In genomic region chr12:113230315-113231274, GRCh38 we compare ENCODE assay signal across 9 cellular contexts. TPM values are rescaled to one million over a fixed set of nuclear protein-coding genes. Genes with fewer than 3 reads are reported as not detected.
DNase-seq lines count a peak whose midpoint lies in the region; ATAC-seq, FAIRE-seq and TF ChIP-seq lines count a peak whose summit lies in the region.
"Had no signal": no experiment of that assay in that cellular context is flagged by ENCODE, and none has a peak within 500 bp of the region (broad histone marks: within the 10 kb centered on the region; RNA-seq: fewer than 3 reads in every experiment).

No MANE protein-coding gene starts in this region.

- intact Hi-C loops in ascending aorta (cut with DNase I) (no loop called here), sigmoid colon (cut with DNase I) (no loop called here)

- ATAC-seq in HG03159 (IDR thresholded peaks at IDR 0.05; ENCODE audit: unreplicated experiment) (peak; percentile 18), GM18519 (IDR thresholded peaks at IDR 0.05; ENCODE audit: low FRiP score, unreplicated experiment) (no peak)

- TF ChIP-seq EP300 in sigmoid colon (IDR thresholded peaks at IDR 0.05), result no peak

- H3K4me3 ChIP-seq in ascending aorta (no peak overlapping the region), sigmoid colon (no peak overlapping the region)

- peaks cover 20 to 37% of the 10 kb centered on the region in 2 donors for H3K36me3 ChIP-seq in ascending aorta
- peaks cover 26 to 86% (median 44%) of the 10 kb centered on the region in 4 donors for H3K36me3 ChIP-seq in sigmoid colon

- H3K4me1 ChIP-seq in ascending aorta, result peaks cover 48 to 73% of the 10 kb centered on the region in 2 donors
- peaks cover 0 to 34% (median 5%) of the 10 kb centered on the region in 4 donors for H3K4me1 ChIP-seq in sigmoid colon

- H3K27me3 ChIP-seq in ascending aorta (no peaks in the 10 kb centered on the region), sigmoid colon (no peaks in the 10 kb centered on the region)

- TF ChIP-seq POLR2A in sigmoid colon (IDR thresholded peaks at IDR 0.05), result no peak

- no peak for TF ChIP-seq CTCF in ascending aorta (IDR thresholded peaks at IDR 0.05)
- no peak for TF ChIP-seq CTCF in sigmoid colon (IDR thresholded peaks at IDR 0.05)
- TF ChIP-seq CTCF in D721Med (IDR thresholded peaks at IDR 0.05; ENCODE audit: insufficient read depth, missing control alignments), result no peak

- H3K9me3 ChIP-seq in ascending aorta, result no peaks in the 10 kb centered on the region
- H3K9me3 ChIP-seq in sigmoid colon, result no peaks in the 10 kb centered on the region

- H3K27ac ChIP-seq in ascending aorta, result peak overlapping the region; percentile 94 to 95
- no peak overlapping the region for H3K27ac ChIP-seq in sigmoid colon

- no peak for FAIRE-seq in D721Med (lab: Jason Lieb, UNC)

- DNase-seq in DMS 273 (lab: John Stamatoyannopoulos, UW; ENCODE audit: unreplicated experiment), result peak; percentile 8
- DNase-seq in DMS 273 treated with DMSO at 0.1 percent for 48 hours (lab: John Stamatoyannopoulos, UW), result no peak
- no peak for DNase-seq in ascending aorta (ENCODE audit: low spot score in 2 of 2)
- peak; percentile 46 for DNase-seq in sigmoid colon
- DNase-seq in ecto neural progenitor cell (ENCODE audit: low spot score), result no peak
- DNase-seq in D721Med (ENCODE audit: insufficient read length, low spot score), result no peak
- DNase-seq: T1000 had no signal

- WGBS in sigmoid colon, 2 donors, result 93 to 95% methylated on average over 15 of the region's 15 CpGs

RNA-seq across cellular contexts. Expression of gene TPCN1, which starts 9.3 kb away (rescaled TPM):
- total RNA-seq in ascending aorta (56.3 TPM), sigmoid colon (10 to 100 TPM; 25.7 to 51.5 (median 28.9) TPM)
- 10 to 100 TPM in 1 of 3 donors, 1 to 10 TPM in 2; 6.0 to 51.0 (median 9.7) TPM for polyA plus RNA-seq in sigmoid colon

RNA-seq across cellular contexts. Expression of gene RITA1, which starts 45.1 kb away (rescaled TPM):
- total RNA-seq in ascending aorta, result 48.4 TPM
- 10 to 100 TPM; 12.5 to 18.3 (median 15.5) TPM for total RNA-seq in sigmoid colon
- 10 to 100 TPM; 16.2 to 28.4 (median 18.7) TPM for polyA plus RNA-seq in sigmoid colon

RNA-seq across cellular contexts. Expression of gene DDX54, which starts 45.3 kb away (rescaled TPM):
- 97.0 TPM for total RNA-seq in ascending aorta
- total RNA-seq in sigmoid colon, result 10 to 100 TPM; 24.5 to 47.4 (median 40.8) TPM
- 10 to 100 TPM; 19.2 to 82.8 (median 25.4) TPM for polyA plus RNA-seq in sigmoid colon

Comparison
In these comparisons a context has a peak if more than half of its experiments do, and no peak if none do; other contexts are left out.
1. DNase-seq: peak in DMS 273 (single experiment) and sigmoid colon (single experiment); none in DMS 273 treated with DMSO at 0.1 percent for 48 hours (single experiment), ascending aorta (0 of 2), ecto neural progenitor cell (single experiment) and D721Med (single experiment).
2. H3K27ac ChIP-seq: peak in ascending aorta (2 of 2); none in sigmoid colon (0 of 4).